In genomic region chr2:73203055-73203681, GRCh38 we compare ENCODE assay signal across 10 cellular contexts. TPM values are rescaled to one million over a fixed set of nuclear protein-coding genes. Genes with fewer than 3 reads are reported as not detected.
A peak's percentile ranks its signal among the peaks of the same experiment; 100 is the strongest.
DNase-seq lines count a peak whose midpoint lies in the region; ATAC-seq, FAIRE-seq and TF ChIP-seq lines count a peak whose summit lies in the region.
"Had no signal": no experiment of that assay in that cellular context is flagged by ENCODE, and none has a peak within 500 bp of the region (broad histone marks: within the 10 kb centered on the region; RNA-seq: fewer than 3 reads in every experiment).

No MANE protein-coding gene starts in this region.

- H3K9me3 ChIP-seq in breast epithelium (no peaks in the 10 kb centered on the region), HepG2 (ENCODE audit: low read length) (no peaks in the 10 kb centered on the region), upper lobe of left lung (no peaks in the 10 kb centered on the region), esophagus squamous epithelium (no peaks in the 10 kb centered on the region)
- H3K9me3 ChIP-seq: Caco-2 had no signal

- H3K27ac Mint-ChIP-seq in MCF 10A (ENCODE audit: low read depth, unreplicated experiment) (no peak overlapping the region), chondrocyte (ENCODE audit: unreplicated experiment) (no peak overlapping the region)

- no peak for TF ChIP-seq RAD21 in HepG2 (CRISPR knock-in tag; IDR thresholded peaks at IDR 0.05)

- no peak overlapping the region for H3K9ac ChIP-seq in HepG2 (ENCODE audit: insufficient read depth, low read depth, low read length)

- BruUV-seq in MCF 10A (replicated peaks; lab: Mats Ljungman, UMichigan) = no TSS peak
- no TSS peak for BruUV-seq in HepG2 (replicated peaks; lab: Mats Ljungman, UMichigan)

- H3K4me2 ChIP-seq in HepG2 (ENCODE audit: low read depth, low read length) = no peak overlapping the region

- H3K27me3 Mint-ChIP-seq in MCF 10A (ENCODE audit: insufficient read depth, unreplicated experiment) (no peaks in the 10 kb centered on the region), chondrocyte (ENCODE audit: low read depth) (peaks cover 46% of the 10 kb centered on the region)

- H3K4me1 ChIP-seq in breast epithelium (peaks cover 0 to 7% of the 10 kb centered on the region in 2 donors), HepG2 (ENCODE audit: insufficient read depth, low read length) (peaks cover 45% of the 10 kb centered on the region), upper lobe of left lung (peaks cover 14 to 17% (median 16%) of the 10 kb centered on the region in 4 donors), esophagus squamous epithelium (peaks cover 10 to 18% (median 13%) of the 10 kb centered on the region in 3 donors)
- H3K4me1 ChIP-seq: Caco-2 had no signal

- H4K20me1 ChIP-seq in HepG2 (ENCODE audit: insufficient read depth, low read length) = no peaks in the 10 kb centered on the region

- H3K27ac ChIP-seq in breast epithelium (no peak overlapping the region), HepG2 (ENCODE audit: extremely low read length, insufficient read depth, low read length) (no peak overlapping the region), upper lobe of left lung (no peak overlapping the region), esophagus squamous epithelium (no peak overlapping the region)

- in situ Hi-C loops in HepG2 (cut with HindIII; ENCODE audit: extremely low pct_ligation_motif_present, low pct_unique_long_range_greater_than_20kb) = no loop called here

- H3K27me3 ChIP-seq in breast epithelium = peaks cover 4 to 55% of the 10 kb centered on the region in 2 donors
- H3K27me3 ChIP-seq in HepG2 (ENCODE audit: control insufficient read depth in 1 of 2, insufficient read depth in 2 of 2, low read length in 2 of 2) = peaks cover 0 to 8% of the 10 kb centered on the region in 2 experiments; a peak in 1 of 5 replicates
- peaks cover 0 to 18% (median 15%) of the 10 kb centered on the region in 4 donors for H3K27me3 ChIP-seq in upper lobe of left lung
- peaks cover 7 to 92% (median 18%) of the 10 kb centered on the region in 4 donors for H3K27me3 ChIP-seq in esophagus squamous epithelium

- H3K4me3 Mint-ChIP-seq in MCF 10A (ENCODE audit: unreplicated experiment) (no peak overlapping the region), chondrocyte (ENCODE audit: unreplicated experiment) (no peak overlapping the region)

- ATAC-seq in HepG2 (peak; percentile 11; the same call in 2 of the 3 replicates), upper lobe of left lung (ENCODE audit: low FRiP score in 2 of 2) (peak; percentile 59 to 82), GM21515 (IDR thresholded peaks at IDR 0.05; ENCODE audit: unreplicated experiment) (no peak)

- no peak for DNase-seq in breast epithelium (ENCODE audit: low spot score in 2 of 2)
- no peak for DNase-seq in MCF 10A (ENCODE audit: unreplicated experiment)
- peak; percentile 77 for DNase-seq in chondrocyte (ENCODE audit: low spot score)
- DNase-seq in HepG2 (ENCODE audit: low spot score) = no peak
- peak in 1 of 2 donors; percentile 74 for DNase-seq in upper lobe of left lung
- DNase-seq in H4 (ENCODE audit: low spot score) = no peak
- no peak for DNase-seq in esophagus squamous epithelium (lab: John Stamatoyannopoulos, UW)
- DNase-seq: Caco-2, left cardiac atrium had no signal

- CTCF ChIA-PET in MCF 10A (lab: Yijun Ruan, JAX) (interaction anchor here (0.8 kb wide), 1 partner anchor 10 kb away, joined by 3 read pairs; no protein-coding TSS in a partner anchor), HepG2 (lab: Yijun Ruan, JAX; ENCODE audit: low intra/inter-chr PET ratio, low total read pairs) (no interaction called here)

- TF ChIP-seq POLR2A in breast epithelium (IDR thresholded peaks at IDR 0.05) = no peak
- no peak for TF ChIP-seq POLR2A in HepG2 (IDR thresholded peaks at IDR 0.05; ENCODE audit: insufficient read depth in 1 of 2, low read depth in 2 of 2, low read length in 2 of 2)
- TF ChIP-seq POLR2A in upper lobe of left lung (IDR thresholded peaks at IDR 0.05) = no peak
- no peak for TF ChIP-seq POLR2A in esophagus squamous epithelium (IDR thresholded peaks at IDR 0.05)

- H3K36me3 Mint-ChIP-seq in MCF 10A (ENCODE audit: insufficient read depth, unreplicated experiment) (no peaks in the 10 kb centered on the region), chondrocyte (ENCODE audit: low read depth) (peaks cover 1% of the 10 kb centered on the region)

- no peak for TF ChIP-seq CTCF in breast epithelium (IDR thresholded peaks at IDR 0.05)
- no peak for TF ChIP-seq CTCF in MCF 10A (IDR thresholded peaks at IDR 0.05; ENCODE audit: unreplicated experiment)
- TF ChIP-seq CTCF in chondrocyte (IDR thresholded peaks at IDR 0.05) = no peak
- no peak for TF ChIP-seq CTCF in HepG2 (CRISPR knock-in tag; IDR thresholded peaks at IDR 0.05)
- TF ChIP-seq CTCF in upper lobe of left lung (IDR thresholded peaks at IDR 0.05) = no peak
- TF ChIP-seq CTCF in esophagus squamous epithelium (IDR thresholded peaks at IDR 0.05) = no peak

- 82% methylated on average over 44 of the region's 44 CpGs for WGBS in HepG2 (ENCODE audit: low lambda C conversion rate)
- WGBS in upper lobe of left lung, 2 donors = 8% methylated on average over 38 of the region's 44 CpGs; no CpG with 5 or more reads in 1 of the 2 donors
- WGBS in esophagus squamous epithelium, 2 donors = 0 to 9% methylated on average over 3 to 10 of the region's 44 CpGs

- no peak for FAIRE-seq in HepG2 (lab: Jason Lieb, UNC)

- H3K36me3 ChIP-seq in breast epithelium = no peaks in the 10 kb centered on the region
- H3K36me3 ChIP-seq in HepG2 (replicated peaks in 1 of 2; ENCODE audit: control insufficient read depth in 1 of 2, insufficient read depth in 2 of 2, low read length in 2 of 2) = no peaks in the 10 kb centered on the region
- H3K36me3 ChIP-seq in upper lobe of left lung = no peaks in the 10 kb centered on the region
- H3K36me3 ChIP-seq in esophagus squamous epithelium = no peaks in the 10 kb centered on the region

- no peak overlapping the region for H2AFZ ChIP-seq in HepG2 (ENCODE audit: low read length)

- intact Hi-C loops in breast epithelium (cut with DNase I; ENCODE audit: low total_unique reads) = no loop called here
- intact Hi-C loops in MCF 10A (cut with micrococcal nuclease) = no loop called here
- intact Hi-C loops in HepG2 (cut with micrococcal nuclease; ENCODE audit: unreplicated experiment) = no loop called here
- intact Hi-C loops in esophagus squamous epithelium (cut with DNase I) = no loop called here

- peak overlapping the region; percentile 14 to 55 (median 35) for H3K4me3 ChIP-seq in breast epithelium
- no peak overlapping the region for H3K4me3 ChIP-seq in HepG2 (replicated peaks in 1 of 3; ENCODE audit: insufficient read depth in 1 of 3, low read depth in 2 of 3, low read length in 3 of 3)
- H3K4me3 ChIP-seq in upper lobe of left lung = peak overlapping the region in 3 of 4 donors; percentile 22 to 40 (median 33)
- peak overlapping the region in 2 of 4 donors; percentile 38 to 55 for H3K4me3 ChIP-seq in esophagus squamous epithelium

- POLR2A ChIA-PET in MCF 10A (lab: Yijun Ruan, JAX) (no interaction called here), HepG2 (lab: Yijun Ruan, JAX) (interaction anchor here (1.8 kb wide), 1 partner anchor 10 kb away, joined by 9 read pairs; the partner anchor contains the start of gene SMYD5)

- no peaks in the 10 kb centered on the region for H3K4me1 Mint-ChIP-seq in MCF 10A (ENCODE audit: insufficient read depth, unreplicated experiment)
- H3K4me1 Mint-ChIP-seq in chondrocyte (ENCODE audit: low read depth) = peaks cover 6% of the 10 kb centered on the region

- H3K9me3 Mint-ChIP-seq in MCF 10A (ENCODE audit: unreplicated experiment) (no peaks in the 10 kb centered on the region), chondrocyte (ENCODE audit: low read depth) (no peaks in the 10 kb centered on the region)

- H3K79me2 ChIP-seq in HepG2 (ENCODE audit: insufficient read depth, low read length) = no peaks in the 10 kb centered on the region

- TF ChIP-seq EP300 in HepG2 (IDR thresholded peaks at IDR 0.05; ENCODE audit: low read depth in 2 of 2, low read length in 2 of 2) (no peak), HepG2 (CRISPR knock-in tag; IDR thresholded peaks at IDR 0.05; ENCODE audit: borderline replicate concordance) (no peak), upper lobe of left lung (IDR thresholded peaks at IDR 0.05) (no peak)

RNA-seq across cellular contexts. Expression of gene NOTO, which starts 0.8 kb away (rescaled TPM):
- total RNA-seq in breast epithelium (not detected), MCF 10A (2022) (not detected in 2 replicates), chondrocyte (not detected in 3 replicates), HepG2 (2016; rRNA removed; fragmentation: Illumina TruSeq; extraction: Trizol) (not detected in 2 replicates), upper lobe of left lung (under 1 TPM in 3 of 6 donors, not detected in 3; 0.09 to 0.15 (median 0.10) TPM), esophagus squamous epithelium (not detected)
- not detected in 2 replicates for total RNA-seq in HepG2 (2016; cell fraction: cytosol; rRNA removed; fragmentation: Illumina TruSeq; extraction: Trizol; ENCODE audit: low read depth)
- total RNA-seq in HepG2 (2016; cell fraction: insoluble cytoplasmic fraction; rRNA removed; fragmentation: Illumina TruSeq; extraction: Trizol) = not detected in 2 replicates
- total RNA-seq in HepG2 (2016; cell fraction: membrane; rRNA removed; fragmentation: Illumina TruSeq; extraction: Trizol) = not detected in 2 replicates
- total RNA-seq in HepG2 (2016; cell fraction: nucleus; rRNA removed; fragmentation: Illumina TruSeq; extraction: Trizol) = not detected in 2 replicates
- polyA plus RNA-seq in HepG2 (2011; rRNA removed) = not detected in 2 replicates
- polyA plus RNA-seq in HepG2 (2011; cell fraction: cytosol; rRNA removed) = not detected in 2 replicates
- not detected in 2 replicates for polyA plus RNA-seq in HepG2 (2011; cell fraction: nucleus; rRNA removed)
- polyA plus RNA-seq in HepG2 (2012) = not detected in 2 replicates
- polyA plus RNA-seq in HepG2 (2016; cell fraction: cytosol; fragmentation: Illumina TruSeq; extraction: Trizol; ENCODE audit: low read depth) = not detected in 2 replicates
- not detected in 2 replicates for polyA plus RNA-seq in HepG2 (2016; cell fraction: insoluble cytoplasmic fraction; fragmentation: Illumina TruSeq; extraction: Trizol; ENCODE audit: low read depth)
- not detected in 2 replicates for polyA plus RNA-seq in HepG2 (2016; cell fraction: membrane; fragmentation: Illumina TruSeq; extraction: Trizol; ENCODE audit: low read depth)
- polyA plus RNA-seq in HepG2 (2016; cell fraction: nucleus; fragmentation: Illumina TruSeq; extraction: Trizol; ENCODE audit: insufficient read depth, low read depth) = not detected in 2 replicates
- polyA minus RNA-seq in HepG2 (2011; rRNA and poly(A)+ RNA removed; ENCODE audit: low replicate concordance) = not detected in 2 replicates
- not detected in 2 replicates for polyA minus RNA-seq in HepG2 (2011; cell fraction: cytosol; rRNA and poly(A)+ RNA removed)
- not detected in 2 replicates for polyA minus RNA-seq in HepG2 (2011; cell fraction: nucleus; rRNA and poly(A)+ RNA removed)
- total RNA-seq in H4 (2014; rRNA removed; shearing (Covaris generic)) = not detected in 2 replicates
- total RNA-seq: Caco-2, left cardiac atrium had no signal

RNA-seq across cellular contexts. Expression of gene SMYD5, which starts 10.9 kb away (rescaled TPM):
- total RNA-seq in breast epithelium = 10 to 100 TPM; 14.1 to 21.6 (median 18.3) TPM
- 26.5 and 34.4 TPM in 2 replicates for total RNA-seq in MCF 10A (2022)
- 10.0 to 12.6 TPM (median 11.7 TPM) in 3 replicates for total RNA-seq in chondrocyte
- total RNA-seq in HepG2 (2016; rRNA removed; fragmentation: Illumina TruSeq; extraction: Trizol) = 70.4 and 70.6 TPM in 2 replicates
- total RNA-seq in HepG2 (2016; cell fraction: cytosol; rRNA removed; fragmentation: Illumina TruSeq; extraction: Trizol; ENCODE audit: low read depth) = 9.8 and 10.0 TPM in 2 replicates
- total RNA-seq in HepG2 (2016; cell fraction: insoluble cytoplasmic fraction; rRNA removed; fragmentation: Illumina TruSeq; extraction: Trizol) = 60.2 and 71.8 TPM in 2 replicates
- 27.7 and 31.2 TPM in 2 replicates for total RNA-seq in HepG2 (2016; cell fraction: membrane; rRNA removed; fragmentation: Illumina TruSeq; extraction: Trizol)
- 60.7 and 66.5 TPM in 2 replicates for total RNA-seq in HepG2 (2016; cell fraction: nucleus; rRNA removed; fragmentation: Illumina TruSeq; extraction: Trizol)
- 55.8 and 62.2 TPM in 2 replicates for polyA plus RNA-seq in HepG2 (2011; rRNA removed)
- polyA plus RNA-seq in HepG2 (2011; cell fraction: cytosol; rRNA removed) = 42.9 and 47.4 TPM in 2 replicates
- 96.0 and 102 TPM in 2 replicates for polyA plus RNA-seq in HepG2 (2011; cell fraction: nucleus; rRNA removed)
- 48.5 and 51.9 TPM in 2 replicates for polyA plus RNA-seq in HepG2 (2012)
- polyA plus RNA-seq in HepG2 (2016; cell fraction: cytosol; fragmentation: Illumina TruSeq; extraction: Trizol; ENCODE audit: low read depth) = 8.0 TPM in 2 replicates
- polyA plus RNA-seq in HepG2 (2016; cell fraction: insoluble cytoplasmic fraction; fragmentation: Illumina TruSeq; extraction: Trizol; ENCODE audit: low read depth) = 52.6 and 65.1 TPM in 2 replicates
- 20.7 and 22.3 TPM in 2 replicates for polyA plus RNA-seq in HepG2 (2016; cell fraction: membrane; fragmentation: Illumina TruSeq; extraction: Trizol; ENCODE audit: low read depth)
- polyA plus RNA-seq in HepG2 (2016; cell fraction: nucleus; fragmentation: Illumina TruSeq; extraction: Trizol; ENCODE audit: insufficient read depth, low read depth) = 82.3 and 84.7 TPM in 2 replicates
- polyA minus RNA-seq in HepG2 (2011; rRNA and poly(A)+ RNA removed; ENCODE audit: low replicate concordance) = 57.7 and 119 TPM in 2 replicates
- polyA minus RNA-seq in HepG2 (2011; cell fraction: cytosol; rRNA and poly(A)+ RNA removed) = 18.6 and 21.6 TPM in 2 replicates
- 78.0 and 87.9 TPM in 2 replicates for polyA minus RNA-seq in HepG2 (2011; cell fraction: nucleus; rRNA and poly(A)+ RNA removed)
- total RNA-seq in upper lobe of left lung = 10 to 100 TPM; 18.1 to 58.8 (median 21.2) TPM
- 24.6 and 30.0 TPM in 2 replicates for total RNA-seq in H4 (2014; rRNA removed; shearing (Covaris generic))
- total RNA-seq in esophagus squamous epithelium = 10 to 100 TPM in 3 of 4 donors, 1 to 10 TPM in 1; 5.6 to 22.1 (median 17.6) TPM

RNA-seq across cellular contexts. Expression of gene PRADC1, which starts 29.9 kb away (rescaled TPM):
- total RNA-seq in breast epithelium (10 to 100 TPM; 21.6 to 49.6 (median 25.6) TPM), MCF 10A (2022) (9.5 and 13.5 TPM in 2 replicates), chondrocyte (21.7 to 32.4 TPM (median 23.0 TPM) in 3 replicates), HepG2 (2016; rRNA removed; fragmentation: Illumina TruSeq; extraction: Trizol) (30.0 and 37.2 TPM in 2 replicates), upper lobe of left lung (10 to 100 TPM in 5 of 6 donors, 1 to 10 TPM in 1; 6.7 to 21.6 (median 16.3) TPM), esophagus squamous epithelium (10 to 100 TPM; 19.2 to 32.8 (median 29.3) TPM)
- 141 and 145 TPM in 2 replicates for total RNA-seq in HepG2 (2016; cell fraction: cytosol; rRNA removed; fragmentation: Illumina TruSeq; extraction: Trizol; ENCODE audit: low read depth)
- 25.4 and 37.6 TPM in 2 replicates for total RNA-seq in HepG2 (2016; cell fraction: insoluble cytoplasmic fraction; rRNA removed; fragmentation: Illumina TruSeq; extraction: Trizol)
- total RNA-seq in HepG2 (2016; cell fraction: membrane; rRNA removed; fragmentation: Illumina TruSeq; extraction: Trizol) = 112 and 121 TPM in 2 replicates
- 16.8 TPM in 2 replicates for total RNA-seq in HepG2 (2016; cell fraction: nucleus; rRNA removed; fragmentation: Illumina TruSeq; extraction: Trizol)
- polyA plus RNA-seq in HepG2 (2011; rRNA removed) = 11.6 and 12.1 TPM in 2 replicates
- polyA plus RNA-seq in HepG2 (2011; cell fraction: cytosol; rRNA removed) = 10.0 and 15.9 TPM in 2 replicates
- 4.1 and 7.0 TPM in 2 replicates for polyA plus RNA-seq in HepG2 (2011; cell fraction: nucleus; rRNA removed)
- polyA plus RNA-seq in HepG2 (2012) = 5.7 and 8.8 TPM in 2 replicates
- 152 and 157 TPM in 2 replicates for polyA plus RNA-seq in HepG2 (2016; cell fraction: cytosol; fragmentation: Illumina TruSeq; extraction: Trizol; ENCODE audit: low read depth)
- 23.1 and 23.9 TPM in 2 replicates for polyA plus RNA-seq in HepG2 (2016; cell fraction: insoluble cytoplasmic fraction; fragmentation: Illumina TruSeq; extraction: Trizol; ENCODE audit: low read depth)
- polyA plus RNA-seq in HepG2 (2016; cell fraction: membrane; fragmentation: Illumina TruSeq; extraction: Trizol; ENCODE audit: low read depth) = 103 and 106 TPM in 2 replicates
- polyA plus RNA-seq in HepG2 (2016; cell fraction: nucleus; fragmentation: Illumina TruSeq; extraction: Trizol; ENCODE audit: insufficient read depth, low read depth) = 23.7 and 26.7 TPM in 2 replicates
- polyA minus RNA-seq in HepG2 (2011; rRNA and poly(A)+ RNA removed; ENCODE audit: low replicate concordance) = 19.5 and 55.8 TPM in 2 replicates
- polyA minus RNA-seq in HepG2 (2011; cell fraction: cytosol; rRNA and poly(A)+ RNA removed) = 2.7 and 5.5 TPM in 2 replicates
- 2.2 and 3.3 TPM in 2 replicates for polyA minus RNA-seq in HepG2 (2011; cell fraction: nucleus; rRNA and poly(A)+ RNA removed)
- total RNA-seq in H4 (2014; rRNA removed; shearing (Covaris generic)) = 26.6 and 49.4 TPM in 2 replicates

RNA-seq across cellular contexts. Expression of gene CCT7, which starts 30.9 kb away (rescaled TPM):
- total RNA-seq in breast epithelium (100 to 1,000 TPM; 180 to 223 (median 187) TPM), MCF 10A (2022) (468 and 495 TPM in 2 replicates), chondrocyte (182 to 214 TPM (median 192 TPM) in 3 replicates), HepG2 (2016; rRNA removed; fragmentation: Illumina TruSeq; extraction: Trizol) (517 and 689 TPM in 2 replicates), upper lobe of left lung (100 to 1,000 TPM in 5 of 6 donors, 10 to 100 TPM in 1; 70.2 to 183 (median 129) TPM), esophagus squamous epithelium (100 to 1,000 TPM; 149 to 246 (median 217) TPM)
- total RNA-seq in HepG2 (2016; cell fraction: cytosol; rRNA removed; fragmentation: Illumina TruSeq; extraction: Trizol; ENCODE audit: low read depth) = 83.8 and 91.7 TPM in 2 replicates
- total RNA-seq in HepG2 (2016; cell fraction: insoluble cytoplasmic fraction; rRNA removed; fragmentation: Illumina TruSeq; extraction: Trizol) = 525 and 715 TPM in 2 replicates
- total RNA-seq in HepG2 (2016; cell fraction: membrane; rRNA removed; fragmentation: Illumina TruSeq; extraction: Trizol) = 114 and 115 TPM in 2 replicates
- 196 and 212 TPM in 2 replicates for total RNA-seq in HepG2 (2016; cell fraction: nucleus; rRNA removed; fragmentation: Illumina TruSeq; extraction: Trizol)
- 326 and 347 TPM in 2 replicates for polyA plus RNA-seq in HepG2 (2011; rRNA removed)
- 421 and 439 TPM in 2 replicates for polyA plus RNA-seq in HepG2 (2011; cell fraction: cytosol; rRNA removed)
- 113 and 132 TPM in 2 replicates for polyA plus RNA-seq in HepG2 (2011; cell fraction: nucleus; rRNA removed)
- 497 and 591 TPM in 2 replicates for polyA plus RNA-seq in HepG2 (2012)
- polyA plus RNA-seq in HepG2 (2016; cell fraction: cytosol; fragmentation: Illumina TruSeq; extraction: Trizol; ENCODE audit: low read depth) = 60.5 and 62.9 TPM in 2 replicates
- polyA plus RNA-seq in HepG2 (2016; cell fraction: insoluble cytoplasmic fraction; fragmentation: Illumina TruSeq; extraction: Trizol; ENCODE audit: low read depth) = 605 and 611 TPM in 2 replicates
- polyA plus RNA-seq in HepG2 (2016; cell fraction: membrane; fragmentation: Illumina TruSeq; extraction: Trizol; ENCODE audit: low read depth) = 71.6 and 78.2 TPM in 2 replicates
- 207 and 227 TPM in 2 replicates for polyA plus RNA-seq in HepG2 (2016; cell fraction: nucleus; fragmentation: Illumina TruSeq; extraction: Trizol; ENCODE audit: insufficient read depth, low read depth)
- 594 and 852 TPM in 2 replicates for polyA minus RNA-seq in HepG2 (2011; rRNA and poly(A)+ RNA removed; ENCODE audit: low replicate concordance)
- polyA minus RNA-seq in HepG2 (2011; cell fraction: cytosol; rRNA and poly(A)+ RNA removed) = 197 and 217 TPM in 2 replicates
- 138 and 184 TPM in 2 replicates for polyA minus RNA-seq in HepG2 (2011; cell fraction: nucleus; rRNA and poly(A)+ RNA removed)
- total RNA-seq in H4 (2014; rRNA removed; shearing (Covaris generic)) = 534 and 543 TPM in 2 replicates

Comparison
In these comparisons a context has a peak if more than half of its experiments do, and no peak if none do; other contexts are left out.
1. H3K4me3 ChIP-seq: peak in breast epithelium (3 of 3) and upper lobe of left lung (3 of 4); none in HepG2 (0 of 3).